23 cellular contexts compared by ENCODE assay signal in the genomic region with DNA sequence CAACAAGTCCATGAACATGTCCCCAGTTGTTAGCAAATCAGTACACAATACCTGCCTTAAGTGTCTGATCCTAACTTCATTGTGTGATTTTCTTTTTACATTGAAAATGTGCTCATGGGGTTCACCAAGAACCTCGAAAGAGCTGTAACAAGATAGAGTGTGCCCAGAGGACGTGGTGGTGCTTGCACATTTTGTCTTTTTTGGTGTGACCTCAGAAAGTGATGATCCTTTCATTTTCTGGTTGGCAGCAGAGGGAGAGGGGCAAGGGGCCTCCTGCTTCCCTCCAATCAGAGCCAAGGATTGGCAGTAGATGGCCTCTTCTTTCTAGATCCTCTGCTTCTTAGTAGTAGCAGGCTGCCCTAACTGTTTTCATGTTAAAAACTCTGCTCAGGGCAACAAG.
A peak's percentile ranks its signal among the peaks of the same experiment; 100 is the strongest.
DNase-seq lines count a peak whose midpoint lies in the region; ATAC-seq and TF ChIP-seq lines count a peak whose summit lies in the region.
"Had no signal": no experiment of that assay in that cellular context is flagged by ENCODE, and none has a peak within 500 bp of the region (broad histone marks: within the 10 kb centered on the region; RNA-seq: fewer than 3 reads in every experiment).

No MANE protein-coding gene starts in this region.

- H3K4me3 ChIP-seq in esophagus muscularis mucosa: no peak overlapping the region
- H3K4me3 ChIP-seq: A549; BLaER1 treated with 17β-estradiol and CSF1 and Interleukin-3, amounts not matched to agents 10 nM and 100 nM; GM12878; GM23248 had no signal

- 92% methylated on average over 2 of the region's 2 CpGs for WGBS in esophagus muscularis mucosa

- H3K4me3 Mint-ChIP-seq in activated CD4-positive, alpha-beta T cell treated with anti-CD3 and anti-CD28 coated beads, Interleukin-2, amount 10 ng/mL, durations not matched to agents 24 days and 14 days: no peak overlapping the region
- H3K4me3 Mint-ChIP-seq in activated CD8-positive, alpha-beta T cell treated with anti-CD3 and anti-CD28 coated beads for 36 hours: no peak overlapping the region
- H3K4me3 Mint-ChIP-seq: CD14-positive monocyte; CD4-positive, alpha-beta T cell; CD8-positive, alpha-beta memory T cell; H9 had no signal

- no peak for TF ChIP-seq POLR2A in esophagus muscularis mucosa (IDR thresholded peaks at IDR 0.05; ENCODE audit: low read depth)

- H3K4me1 Mint-ChIP-seq in activated CD4-positive, alpha-beta T cell treated with anti-CD3 and anti-CD28 coated beads, Interleukin-2, amount 10 ng/mL, durations not matched to agents 24 days and 14 days: peaks cover 3% of the 10 kb centered on the region
- H3K4me1 Mint-ChIP-seq in activated CD8-positive, alpha-beta T cell treated with anti-CD3 and anti-CD28 coated beads for 36 hours (ENCODE audit: low read depth): no peaks in the 10 kb centered on the region
- H3K4me1 Mint-ChIP-seq: CD14-positive monocyte; CD8-positive, alpha-beta memory T cell had no signal

- H3K36me3 ChIP-seq in esophagus muscularis mucosa: no peaks in the 10 kb centered on the region
- H3K36me3 ChIP-seq: BE2C; BLaER1 treated with 17β-estradiol and CSF1 and Interleukin-3, amounts not matched to agents 10 nM and 100 nM had no signal

- no peak for TF ChIP-seq CTCF in activated CD8-positive, alpha-beta T cell treated with anti-CD3 and anti-CD28 coated beads for 36 hours (IDR thresholded peaks at IDR 0.05)
- TF ChIP-seq CTCF in esophagus muscularis mucosa (IDR thresholded peaks at IDR 0.05): no peak

- DNase-seq in activated CD4-positive, alpha-beta T cell treated with anti-CD3 and anti-CD28 coated beads, Interleukin-2, amount 10 ng/mL, durations not matched to agents 24 days and 14 days: peak; percentile 40
- no peak for DNase-seq in activated CD4-positive, alpha-beta T cell treated with anti-CD3 and anti-CD28 coated beads, Interleukin-2, amount 50 U/mL, for 48 hours
- DNase-seq in activated CD8-positive, alpha-beta T cell treated with anti-CD3 and anti-CD28 coated beads for 36 hours: no peak
- peak; percentile 26 for DNase-seq in esophagus muscularis mucosa (ENCODE audit: extremely low spot score)
- DNase-seq in GOT3 (lab: John Stamatoyannopoulos, UW): no peak
- DNase-seq: 8988T; ACHN; AML-193; BE2C; CD4-positive, alpha-beta T cell; CD8-positive, alpha-beta memory T cell; DMS 273 treated with DMSO at 0.1 percent for 48 hours; DMS79; EL; GDM1; GM23248; H9 had no signal

- peaks cover 8% of the 10 kb centered on the region for H3K27me3 Mint-ChIP-seq in activated CD4-positive, alpha-beta T cell treated with anti-CD3 and anti-CD28 coated beads, Interleukin-2, amount 10 ng/mL, durations not matched to agents 24 days and 14 days
- peaks cover 4% of the 10 kb centered on the region for H3K27me3 Mint-ChIP-seq in activated CD8-positive, alpha-beta T cell treated with anti-CD3 and anti-CD28 coated beads for 36 hours

- H3K4me1 ChIP-seq in esophagus muscularis mucosa: no peaks in the 10 kb centered on the region
- H3K4me1 ChIP-seq: A549; BLaER1 treated with 17β-estradiol and CSF1 and Interleukin-3, amounts not matched to agents 10 nM and 100 nM had no signal

- peak; percentile 20 for ATAC-seq in activated CD8-positive, alpha-beta T cell treated with anti-CD3 and anti-CD28 coated beads for 36 hours
- no peak for ATAC-seq in HG03460 (IDR thresholded peaks at IDR 0.05; ENCODE audit: unreplicated experiment)
- ATAC-seq: A549, GM12878, HCT116 had no signal

- no peaks in the 10 kb centered on the region for H3K36me3 Mint-ChIP-seq in activated CD4-positive, alpha-beta T cell treated with anti-CD3 and anti-CD28 coated beads, Interleukin-2, amount 10 ng/mL, durations not matched to agents 24 days and 14 days (ENCODE audit: low read depth)
- no peaks in the 10 kb centered on the region for H3K36me3 Mint-ChIP-seq in activated CD8-positive, alpha-beta T cell treated with anti-CD3 and anti-CD28 coated beads for 36 hours (ENCODE audit: low read depth)
- H3K36me3 Mint-ChIP-seq: CD14-positive monocyte; CD8-positive, alpha-beta memory T cell had no signal

- no peak for TF ChIP-seq EP300 in esophagus muscularis mucosa (IDR thresholded peaks at IDR 0.05)

- CTCF ChIA-PET in activated CD8-positive, alpha-beta T cell treated with anti-CD3 and anti-CD28 coated beads for 36 hours (lab: Charles Lee): interaction anchor here (0.8 kb wide), 1 partner anchor 11 kb away, joined by 3 read pairs; no protein-coding TSS in a partner anchor

- H3K9me3 Mint-ChIP-seq in activated CD4-positive, alpha-beta T cell treated with anti-CD3 and anti-CD28 coated beads, Interleukin-2, amount 10 ng/mL, durations not matched to agents 24 days and 14 days: no peaks in the 10 kb centered on the region
- no peaks in the 10 kb centered on the region for H3K9me3 Mint-ChIP-seq in activated CD8-positive, alpha-beta T cell treated with anti-CD3 and anti-CD28 coated beads for 36 hours
- H3K9me3 Mint-ChIP-seq: CD4-positive, alpha-beta T cell had no signal

- no peak overlapping the region for H3K27ac ChIP-seq in esophagus muscularis mucosa (replicated peaks in 1 of 4)
- H3K27ac ChIP-seq: A549; BLaER1 treated with 17β-estradiol and CSF1 and Interleukin-3, amounts not matched to agents 10 nM and 100 nM; GM23248 had no signal

- H3K27me3 ChIP-seq in esophagus muscularis mucosa: peaks cover 0 to 5% (median 0%) of the 10 kb centered on the region in 4 donors
- H3K27me3 ChIP-seq: BE2C; BLaER1 treated with 17β-estradiol and CSF1 and Interleukin-3, amounts not matched to agents 10 nM and 100 nM had no signal

- POLR2A ChIA-PET in activated CD8-positive, alpha-beta T cell treated with anti-CD3 and anti-CD28 coated beads for 36 hours (lab: Charles Lee): no interaction called here

- H3K27ac Mint-ChIP-seq in activated CD4-positive, alpha-beta T cell treated with anti-CD3 and anti-CD28 coated beads, Interleukin-2, amount 10 ng/mL, durations not matched to agents 24 days and 14 days: no peak overlapping the region
- no peak overlapping the region for H3K27ac Mint-ChIP-seq in activated CD8-positive, alpha-beta T cell treated with anti-CD3 and anti-CD28 coated beads for 36 hours
- H3K27ac Mint-ChIP-seq: CD14-positive monocyte; CD4-positive, alpha-beta T cell; H9 had no signal

- intact Hi-C loops in activated CD4-positive, alpha-beta T cell treated with anti-CD3 and anti-CD28 coated beads, Interleukin-2, amount 10 ng/mL, durations not matched to agents 24 days and 14 days (cut with micrococcal nuclease): no loop called here
- intact Hi-C loops in activated CD8-positive, alpha-beta T cell treated with anti-CD3 and anti-CD28 coated beads for 36 hours (cut with micrococcal nuclease): no loop called here
- intact Hi-C loops in esophagus muscularis mucosa (cut with DNase I): no loop called here

- no peaks in the 10 kb centered on the region for H3K9me3 ChIP-seq in esophagus muscularis mucosa
- H3K9me3 ChIP-seq: A549, BE2C had no signal

Comparison
In these comparisons a context has a peak if more than half of its experiments do, and no peak if none do; other contexts are left out.
1. DNase-seq: peak in activated CD4-positive, alpha-beta T cell treated with anti-CD3 and anti-CD28 coated beads, Interleukin-2, amount 10 ng/mL, durations not matched to agents 24 days and 14 days (single experiment) and esophagus muscularis mucosa (single experiment); none in activated CD4-positive, alpha-beta T cell treated with anti-CD3 and anti-CD28 coated beads, Interleukin-2, amount 50 U/mL, for 48 hours (0 of 2), activated CD8-positive, alpha-beta T cell treated with anti-CD3 and anti-CD28 coated beads for 36 hours (single experiment) and GOT3 (single experiment).